In the genomic region with DNA sequence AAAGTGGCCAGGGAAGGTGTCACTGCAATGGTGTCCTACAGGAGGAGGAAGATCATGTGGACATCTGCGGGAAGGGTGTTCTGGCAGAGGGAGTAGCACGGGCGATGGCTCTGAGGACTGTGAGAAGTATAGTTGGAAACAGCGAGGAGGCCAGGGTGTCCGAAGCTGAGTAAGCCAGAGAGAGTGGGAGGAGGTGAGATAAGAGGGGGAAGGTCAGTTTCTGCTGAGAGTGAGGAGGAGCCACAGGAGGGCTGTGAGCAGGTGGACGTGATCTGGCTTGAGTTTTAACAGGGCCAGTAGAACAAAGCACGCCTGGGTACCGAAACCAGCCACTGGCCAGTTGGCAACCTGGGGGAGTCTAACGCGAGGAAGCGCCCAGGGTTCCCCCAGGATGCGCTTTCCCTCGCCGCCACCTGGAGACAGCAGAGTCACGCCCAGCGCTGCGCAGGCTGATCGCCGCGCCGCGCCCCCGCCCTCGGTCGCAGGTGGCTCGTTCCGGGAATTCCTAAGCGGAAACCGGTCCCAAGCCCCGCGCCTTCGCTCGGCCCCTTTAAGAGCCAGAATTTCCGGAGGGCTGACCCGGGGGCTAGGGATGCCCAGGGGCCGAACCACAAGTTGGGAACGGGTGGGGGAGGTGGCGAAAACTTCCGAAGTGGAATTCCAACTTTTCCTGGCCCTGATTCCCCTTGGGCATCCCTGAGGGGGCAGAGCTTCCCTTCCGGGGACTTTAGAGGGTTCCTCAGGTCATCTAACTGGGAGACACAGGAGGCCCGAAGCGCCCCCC, we compare ENCODE assay signal across 8 cellular contexts. TPM values are rescaled to one million over a fixed set of nuclear protein-coding genes. Genes with fewer than 3 reads are reported as not detected.
DNase-seq lines count a peak whose midpoint lies in the region; ATAC-seq and TF ChIP-seq lines count a peak whose summit lies in the region.

No MANE protein-coding gene starts in this region.

- DNase-seq in H9 = peak; percentile 97
- peak; percentile 91 for DNase-seq in NCI-H2029 (lab: John Stamatoyannopoulos, UW)
- DNase-seq in activated CD8-positive, alpha-beta memory T cell treated with anti-CD3 and anti-CD28 coated beads for 24 hours = peak; percentile 78
- peak; percentile 80 for DNase-seq in esophagus muscularis mucosa (ENCODE audit: extremely low spot score)
- DNase-seq in SKM-1 (lab: John Stamatoyannopoulos, UW; ENCODE audit: unreplicated experiment) = no peak

- no peak for TF ChIP-seq POLR2A in esophagus muscularis mucosa (IDR thresholded peaks at IDR 0.05; ENCODE audit: low read depth)

- peak overlapping the region; percentile 91 for H2BK5ac ChIP-seq in H9 (ENCODE audit: insufficient read length, low read length)

- TF ChIP-seq EP300 in esophagus muscularis mucosa (IDR thresholded peaks at IDR 0.05) = no peak

- no peak overlapping the region for H3K23ac ChIP-seq in H9 (ENCODE audit: insufficient read length, low read depth, low read length)

- H3K9ac ChIP-seq in ES-I3 (ENCODE audit: low read depth, low read length) (peak overlapping the region; percentile 89), H9 (ENCODE audit: extremely low read depth, insufficient read length, low read length) (peak overlapping the region; percentile 92)

- H2BK15ac ChIP-seq in H9 (ENCODE audit: low read depth, low read length) = no peak overlapping the region

- H3K4me3 ChIP-seq in esophagus muscularis mucosa (peak overlapping the region; percentile 49 to 62 (median 51)), neuron (ENCODE audit: low read length) (peak overlapping the region; percentile 66)

- peaks cover 15% of the 10 kb centered on the region; the same call in 1 of the 2 replicates for H3K79me2 ChIP-seq in H9 (ENCODE audit: insufficient read depth, low read length)

- no peak overlapping the region for H2AFZ ChIP-seq in H9 (ENCODE audit: low read length)
- peak overlapping the region; percentile 67 for H2AFZ ChIP-seq in neuron (ENCODE audit: low read depth, low read length)

- H3K27me3 Mint-ChIP-seq in H9 (ENCODE audit: low read depth) = no peaks in the 10 kb centered on the region; the same call in 1 of the 2 replicates

- H3K23me2 ChIP-seq in H9 (ENCODE audit: insufficient read length, low read depth, low read length, poor library complexity, severe bottlenecking) = peaks cover 7% of the 10 kb centered on the region

- intact Hi-C loops in esophagus muscularis mucosa (cut with DNase I) = no loop called here

- peak overlapping the region; percentile 76 for H2BK120ac ChIP-seq in H9 (ENCODE audit: low read depth, low read length, poor library complexity, severe bottlenecking)

- H3K27ac ChIP-seq in H9 (ENCODE audit: insufficient read length, low read depth, low read length) (peak overlapping the region; percentile 99), esophagus muscularis mucosa (replicated peaks in 1 of 4) (peak overlapping the region; percentile 55 to 73 (median 64))

- H3K79me1 ChIP-seq in H9 (ENCODE audit: insufficient read depth, low read depth, low read length, poor library complexity, severe bottlenecking) = peaks cover 5% of the 10 kb centered on the region

- no peaks in the 10 kb centered on the region for H3K27me3 ChIP-seq in H9 (ENCODE audit: insufficient read depth, low read length)
- peaks cover 0 to 67% (median 17%) of the 10 kb centered on the region in 4 donors for H3K27me3 ChIP-seq in esophagus muscularis mucosa
- peaks cover 44% of the 10 kb centered on the region for H3K27me3 ChIP-seq in neuron (ENCODE audit: insufficient read depth, low read length)

- H4K20me1 ChIP-seq in H9 (ENCODE audit: control insufficient read depth, insufficient read depth, insufficient read length) = peaks cover 6% of the 10 kb centered on the region

- no peak overlapping the region for H3K4ac ChIP-seq in H9 (ENCODE audit: low read depth, low read length)

- H2BK20ac ChIP-seq in H9 (ENCODE audit: low read depth, low read length, poor library complexity, severe bottlenecking) = no peak overlapping the region

- H3K4me2 ChIP-seq in H9 (ENCODE audit: insufficient read depth, insufficient read length, low read length) = peak overlapping the region; percentile 67

- H3T11ph ChIP-seq in H9 (ENCODE audit: low read length) = no peak overlapping the region

- H3K9me3 ChIP-seq in ES-I3 (ENCODE audit: control insufficient read depth, insufficient read depth, low read length) = peaks cover 3% of the 10 kb centered on the region; the same call in 1 of the 2 replicates
- H3K9me3 ChIP-seq in H9 (ENCODE audit: control insufficient read depth, low read depth, low read length) = no peaks in the 10 kb centered on the region
- H3K9me3 ChIP-seq in esophagus muscularis mucosa = peaks cover 0 to 6% (median 2%) of the 10 kb centered on the region in 4 donors
- H3K9me3 ChIP-seq in neuron (ENCODE audit: low read length) = peaks cover 8% of the 10 kb centered on the region

- H3K36me3 ChIP-seq in ES-I3 (ENCODE audit: insufficient read depth, low read length) = peaks cover 9% of the 10 kb centered on the region
- H3K36me3 ChIP-seq in esophagus muscularis mucosa = no peaks in the 10 kb centered on the region
- H3K36me3 ChIP-seq in neuron (ENCODE audit: insufficient read depth, low read length) = no peaks in the 10 kb centered on the region

- peak overlapping the region; percentile 99 to 100 for H3K4me3 Mint-ChIP-seq in H9

- ATAC-seq in GM18519 (IDR thresholded peaks at IDR 0.05; ENCODE audit: low FRiP score, unreplicated experiment) = no peak

- peak overlapping the region; percentile 100 for H3K27ac Mint-ChIP-seq in H9

- H3K56ac ChIP-seq in H9 (ENCODE audit: insufficient read length, low read depth, low read length) = no peak overlapping the region

- TF ChIP-seq CTCF in H9 (conservative IDR thresholded peaks at IDR 0.05) (peak; percentile 70), esophagus muscularis mucosa (IDR thresholded peaks at IDR 0.05) (peak in 2 of 3 experiments; percentile 9 to 41)

- H3K4me1 ChIP-seq in ES-I3 (ENCODE audit: insufficient read depth, low read length) (0 out of 2 replicates have a peak, but pooled peaks cover 2% of the 10 kb centered on the region), H9 (ENCODE audit: insufficient read depth, low read length) (no peaks in the 10 kb centered on the region; the same call in 1 of the 2 replicates), esophagus muscularis mucosa (peaks cover 9 to 23% (median 21%) of the 10 kb centered on the region in 4 donors), neuron (ENCODE audit: insufficient read depth, low read length) (peaks cover 3% of the 10 kb centered on the region)

- no CpG with 5 or more reads among the region's 42 CpGs for WGBS in H9 (ENCODE audit: extremely low coverage, insufficient read length, low lambda C conversion rate)
- 11% methylated on average over 8 of the region's 42 CpGs for WGBS in esophagus muscularis mucosa

- H3K18ac ChIP-seq in H9 (ENCODE audit: insufficient read length, low read depth, low read length) = peak overlapping the region; percentile 97

- no peak overlapping the region for H2AK5ac ChIP-seq in H9 (ENCODE audit: insufficient read length, low read length)

- H3K4me1 Mint-ChIP-seq in H9 = peaks cover 29 to 33% of the 10 kb centered on the region in 2 experiments

- peak overlapping the region; percentile 95 for H4K8ac ChIP-seq in H9 (replicated peaks; ENCODE audit: insufficient read length, low read depth, low read length)

- H3K14ac ChIP-seq in H9 (ENCODE audit: insufficient read depth, low read length) = peak overlapping the region; percentile 98; the same call in 1 of the 2 replicates

- H3K9me3 Mint-ChIP-seq in H9 = peaks cover 0 to 3% of the 10 kb centered on the region in 2 experiments; a peak in 2 of 5 replicates

- no peak overlapping the region for H2BK12ac ChIP-seq in H9 (ENCODE audit: insufficient read length, low read depth, low read length)

- H3K36me3 Mint-ChIP-seq in H9 (ENCODE audit: insufficient read depth in 1 of 3, low read depth in 3 of 3) = peaks cover 24 to 37% (median 33%) of the 10 kb centered on the region in 3 experiments

- H4K91ac ChIP-seq in H9 (ENCODE audit: insufficient read length, low read depth, low read length) = no peak overlapping the region

- no peak overlapping the region for H4K5ac ChIP-seq in H9 (ENCODE audit: insufficient read length, low read depth, low read length)

RNA-seq across cellular contexts. Expression of a gene that starts 1.1 kb away (rescaled TPM):
- total RNA-seq in H9 (2021) (151 and 152 TPM in 2 replicates), esophagus muscularis mucosa (10 to 100 TPM in 2 of 4 donors, 1 to 10 TPM in 2; 5.1 to 19.2 (median 10.8) TPM)

RNA-seq across cellular contexts. Expression of a gene that starts 19.2 kb away (rescaled TPM):
- not detected in 2 replicates for total RNA-seq in H9 (2021)
- not detected for total RNA-seq in esophagus muscularis mucosa

RNA-seq across cellular contexts. Expression of a gene that starts 21.0 kb away (rescaled TPM):
- total RNA-seq in H9 (2021) (113 and 123 TPM in 2 replicates), esophagus muscularis mucosa (100 to 1,000 TPM; 111 to 122 (median 116) TPM)

RNA-seq across cellular contexts. Expression of a gene that starts 34.6 kb away (rescaled TPM):
- total RNA-seq in H9 (2021) (0.52 and 0.83 TPM in 2 replicates), esophagus muscularis mucosa (not detected)

RNA-seq across cellular contexts. Expression of a gene that starts 44.2 kb away (rescaled TPM):
- total RNA-seq in H9 (2021) = 0.13 TPM in 1 of 2 replicates, not detected in the other
- total RNA-seq in esophagus muscularis mucosa = 1 to 10 TPM in 2 of 4 donors, under 1 TPM in 1, not detected in 1; 0.65 to 2.4 (median 1.2) TPM
